Comparison of ENCODE assay signal across 23 cellular contexts in the genomic region with DNA sequence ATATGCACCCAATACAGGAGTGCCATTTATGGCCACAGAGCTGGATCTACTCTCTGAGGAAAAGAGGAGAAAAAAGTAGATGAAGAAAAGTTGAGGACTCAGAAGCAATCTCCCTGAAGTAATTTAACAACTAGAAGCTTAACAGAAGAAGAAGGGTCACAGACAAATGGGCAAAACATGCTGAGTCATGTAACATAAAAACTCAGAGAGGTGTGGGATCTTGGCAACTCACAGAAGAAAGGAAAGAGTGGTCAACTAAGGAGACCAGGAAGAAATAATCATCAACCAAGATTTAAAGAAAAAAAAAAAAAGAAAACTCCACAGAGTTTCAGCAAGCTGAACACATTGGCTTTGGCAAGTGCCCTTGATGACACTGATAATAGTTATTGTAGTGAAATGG. TPM values are rescaled to one million over a fixed set of nuclear protein-coding genes. Genes with fewer than 3 reads are reported as not detected.
DNase-seq lines count a peak whose midpoint lies in the region; ATAC-seq, FAIRE-seq and TF ChIP-seq lines count a peak whose summit lies in the region.
"Had no signal": no experiment of that assay in that cellular context is flagged by ENCODE, and none has a peak within 500 bp of the region (broad histone marks: within the 10 kb centered on the region; RNA-seq: fewer than 3 reads in every experiment).

No MANE protein-coding gene starts in this region.

- no peaks in the 10 kb centered on the region for H4K20me1 ChIP-seq in K562 (replicated peaks; ENCODE audit: control insufficient read depth, insufficient read depth, low read length)

- H3K4me3 ChIP-seq in K562 (no peak overlapping the region), uterus (no peak overlapping the region)
- H3K4me3 ChIP-seq: adrenal gland, heart left ventricle, mucosa of descending colon, psoas muscle had no signal

- no peaks in the 10 kb centered on the region for H3K36me3 ChIP-seq in K562 (ENCODE audit: control insufficient read depth, insufficient read depth, low read length)
- H3K36me3 ChIP-seq in uterus: no peaks in the 10 kb centered on the region
- H3K36me3 ChIP-seq: adrenal gland, heart left ventricle had no signal

- TF ChIP-seq POLR2A in K562 (conservative IDR thresholded peaks at IDR 0.05): no peak
- no peak for TF ChIP-seq POLR2A in uterus (IDR thresholded peaks at IDR 0.05)

- BruUV-seq in K562 (replicated peaks; lab: Mats Ljungman, UMichigan): no TSS peak

- H2AFZ ChIP-seq in K562 (ENCODE audit: low read depth, low read length): no peak overlapping the region

- FAIRE-seq in K562 (lab: Jason Lieb, UNC): no peak
- FAIRE-seq: endometrium had no signal

- DNase-seq in Caki2 (ENCODE audit: low read depth): peak; percentile 80
- peak; percentile 13 for DNase-seq in NCI-H69 (lab: John Stamatoyannopoulos, UW)
- DNase-seq in K562 (ENCODE audit: extremely low read depth in 1 of 4, low spot score in 3 of 4): no peak
- peak; percentile 47 for DNase-seq in kidney glomerular epithelial cell (lab: John Stamatoyannopoulos, UW)
- no peak for DNase-seq in NCI-H1930 (lab: John Stamatoyannopoulos, UW)
- no peak for DNase-seq in GDM1 (lab: John Stamatoyannopoulos, UW)
- no peak for DNase-seq in uterus
- DNase-seq: activated CD4-positive, alpha-beta T cell treated with anti-CD3 and anti-CD28 coated beads, Interleukin-2, amount 50 U/mL, for 48 hours; adrenal gland; caudate nucleus; CD4-positive, alpha-beta memory T cell; GF-D8; heart left ventricle; left ventricle myocardium superior; mucosa of descending colon; NCI-H1417 treated with DMSO at 0.1 percent for 48 hours; NCI-H510A; NK-92 treated with Interleukin-12 subunit alpha and Interleukin-12 subunit beta, amount 100 ng/mL, for 24 hours; psoas muscle; RPMI8226; SK-N-SH had no signal

- POLR2A ChIA-PET in K562 (lab: Yijun Ruan, JAX): interaction anchor here (1.6 kb wide), 1 partner anchor 14 kb away, joined by 4 read pairs; no protein-coding TSS in a partner anchor

- no peaks in the 10 kb centered on the region for H3K9me1 ChIP-seq in K562 (ENCODE audit: control insufficient read depth, insufficient read depth, low read length)

- no peak overlapping the region for H3K4me2 ChIP-seq in K562 (ENCODE audit: insufficient read depth, low read length)
- H3K4me2 ChIP-seq: SK-N-SH had no signal

- intact Hi-C loops in K562 (cut with micrococcal nuclease) (no loop called here), uterus (cut with DNase I; ENCODE audit: low total_unique reads) (no loop called here)

- peaks cover 9 to 12% of the 10 kb centered on the region in 2 experiments for H3K27me3 ChIP-seq in K562 (ENCODE audit: control insufficient read depth in 2 of 2, insufficient read depth in 2 of 2, low read length in 2 of 2)
- no peaks in the 10 kb centered on the region for H3K27me3 ChIP-seq in uterus
- H3K27me3 ChIP-seq: adrenal gland, heart left ventricle had no signal

- no peaks in the 10 kb centered on the region for H3K4me1 ChIP-seq in K562 (replicated peaks in 1 of 2; ENCODE audit: control insufficient read depth in 2 of 2, insufficient read depth in 2 of 2, low read length in 2 of 2)
- no peaks in the 10 kb centered on the region for H3K4me1 ChIP-seq in uterus
- H3K4me1 ChIP-seq: adrenal gland, heart left ventricle, psoas muscle had no signal

- no peak for ATAC-seq in K562
- no peak for ATAC-seq in HG03469 (IDR thresholded peaks at IDR 0.05; ENCODE audit: unreplicated experiment)
- ATAC-seq: heart left ventricle, left ventricle myocardium superior, mucosa of descending colon, psoas muscle had no signal

- in situ Hi-C loops in Caki2 (cut with HindIII; ENCODE audit: low pct_unique_long_range_greater_than_20kb, low sequenced_read_pairs): no loop called here
- in situ Hi-C loops in K562 (cut with MboI): no loop called here

- no peak overlapping the region for H3K9ac ChIP-seq in K562 (ENCODE audit: insufficient read depth in 1 of 2, low read depth in 2 of 2, low read length in 2 of 2)
- H3K9ac ChIP-seq: SK-N-SH had no signal

- TF ChIP-seq CTCF in K562 (IDR thresholded peaks at IDR 0.05 in 2 of 3, conservative IDR thresholded peaks at IDR 0.05 in 1 of 3; ENCODE audit: insufficient read depth in 2 of 3, low read depth in 1 of 3, low read length in 3 of 3) (no peak), uterus (IDR thresholded peaks at IDR 0.05) (no peak)

- no peak for TF ChIP-seq EP300 in K562 (IDR thresholded peaks at IDR 0.05; ENCODE audit: low read length)

- CTCF ChIA-PET in K562 (lab: Yijun Ruan, JAX; ENCODE audit: low intra/inter-chr PET ratio): no interaction called here

- no peak for TF ChIP-seq RAD21 in K562 (CRISPR knock-in tag; conservative IDR thresholded peaks at IDR 0.05 in 1 of 2, IDR thresholded peaks at IDR 0.05 in 1 of 2)

- no peak overlapping the region for H3K27ac ChIP-seq in K562 (ENCODE audit: extremely low read depth, low read depth, low read length)
- no peak overlapping the region for H3K27ac ChIP-seq in uterus
- H3K27ac ChIP-seq: adrenal gland, heart left ventricle, psoas muscle had no signal

- H3K79me2 ChIP-seq in K562 (ENCODE audit: control insufficient read depth, insufficient read depth, low read length): no peaks in the 10 kb centered on the region

- H3K9me3 ChIP-seq in K562 (replicated peaks; ENCODE audit: control insufficient read depth, insufficient read depth, low read depth, low read length): no peaks in the 10 kb centered on the region
- no peaks in the 10 kb centered on the region for H3K9me3 ChIP-seq in uterus
- H3K9me3 ChIP-seq: adrenal gland, heart left ventricle, mucosa of descending colon, psoas muscle, SK-N-SH had no signal

TF ChIP-seq in K562, 482 proteins besides CTCF, POLR2A, EP300 and RAD21 (continues in another document):
- TF ChIP-seq ZNF507 (tag; conservative IDR thresholded peaks at IDR 0.05): no peak
- no peak for TF ChIP-seq FOXP4 (CRISPR knock-in tag; IDR thresholded peaks at IDR 0.05; ENCODE audit: borderline replicate concordance)
- no peak for TF ChIP-seq ZNF354B (CRISPR knock-in tag; IDR thresholded peaks at IDR 0.05)
- TF ChIP-seq ZNF24 (IDR thresholded peaks at IDR 0.05): no peak
- TF ChIP-seq ZNF766 (CRISPR knock-in tag; conservative IDR thresholded peaks at IDR 0.05): no peak
- TF ChIP-seq NONO (IDR thresholded peaks at IDR 0.05; ENCODE audit: low read depth in 2 of 2, low read length in 1 of 2): no peak
- TF ChIP-seq ZNF316 (IDR thresholded peaks at IDR 0.05): peak; percentile 92
- TF ChIP-seq, protein P1, sequence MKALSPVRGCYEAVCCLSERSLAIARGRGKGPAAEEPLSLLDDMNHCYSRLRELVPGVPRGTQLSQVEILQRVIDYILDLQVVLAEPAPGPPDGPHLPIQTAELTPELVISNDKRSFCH (CRISPR knock-in tag; IDR thresholded peaks at IDR 0.05): no peak
- TF ChIP-seq, protein P1 (tag; IDR thresholded peaks at IDR 0.05): no peak
- no peak for TF ChIP-seq ZFX (CRISPR knock-in tag; IDR thresholded peaks at IDR 0.05)
- no peak for TF ChIP-seq CHD1 (IDR thresholded peaks at IDR 0.05; ENCODE audit: low read length)
- peak; percentile 50 for TF ChIP-seq NFE2 (IDR thresholded peaks at IDR 0.05; ENCODE audit: low read depth)
- no peak for TF ChIP-seq DNMT1 (IDR thresholded peaks at IDR 0.05)
- no peak for TF ChIP-seq ETS2 (tag; IDR thresholded peaks at IDR 0.05; ENCODE audit: borderline replicate concordance, poor library complexity, severe bottlenecking)
- TF ChIP-seq MAFG (tag; conservative IDR thresholded peaks at IDR 0.05): peak; percentile 90
- TF ChIP-seq PHF21A (IDR thresholded peaks at IDR 0.05; ENCODE audit: borderline replicate concordance, low read depth): no peak
- no peak for TF ChIP-seq TEAD1 (CRISPR knock-in tag; IDR thresholded peaks at IDR 0.05)

RNA-seq across cellular contexts. Expression of gene BET1, which starts 51.8 kb away (rescaled TPM):
- 46.6 and 50.7 TPM in 2 replicates for total RNA-seq in Caki2 (2014; rRNA removed; shearing (Covaris generic); ENCODE audit: low replicate concordance)
- total RNA-seq in K562 (2011; cell fraction: chromatin; rRNA removed; ENCODE audit: low replicate concordance): 9.4 and 19.3 TPM in 2 replicates
- 6.7 and 6.8 TPM in 2 replicates for total RNA-seq in K562 (2011; cell fraction: nucleolus; rRNA removed)
- 15.0 and 28.5 TPM in 2 replicates for total RNA-seq in K562 (2011; cell fraction: nucleoplasm; rRNA removed)
- total RNA-seq in K562 (2014; rRNA removed) (15.8 and 25.3 TPM in 2 replicates), K562 (2014; rRNA removed; fragmentation: Illumina TruSeq; extraction: Trizol) (36.5 and 40.5 TPM in 2 replicates), K562 (2015; rRNA removed; fragmentation: Illumina TruSeq; extraction: Trizol) (27.3 and 29.8 TPM in 2 replicates), K562 (2021) (30.6 and 31.6 TPM in 2 replicates), uterus (10 to 100 TPM; 10.3 to 74.5 (median 18.6) TPM)
- polyA plus RNA-seq in K562 (2011; rRNA removed) (48.1 and 64.6 TPM in 2 replicates), K562 (2014; fragmentation: Illumina TruSeq; extraction: Trizol) (38.2 and 45.6 TPM in 2 replicates), K562 (2014; fragmentation: Nextera tagmentation; extraction: Ambion mirVana) (100 to 1,000 TPM; 171 to 190 TPM), K562 (2014; rRNA removed) (37.8 and 38.5 TPM in 2 replicates)
- polyA plus RNA-seq in K562 (2011; cell fraction: cytosol; rRNA removed): 11.8 and 28.3 TPM in 2 replicates
- 16.9 and 23.9 TPM in 2 replicates for polyA plus RNA-seq in K562 (2011; cell fraction: nucleus; rRNA removed)
- 27.6 and 42.4 TPM in 2 replicates for polyA plus RNA-seq in K562 (2012)
- polyA minus RNA-seq in K562 (2011; rRNA and poly(A)+ RNA removed): 14.0 and 17.3 TPM in 2 replicates
- polyA minus RNA-seq in K562 (2011; cell fraction: cytosol; rRNA and poly(A)+ RNA removed): 7.0 and 9.6 TPM in 2 replicates
- polyA minus RNA-seq in K562 (2011; cell fraction: nucleus; rRNA and poly(A)+ RNA removed): 11.2 and 22.5 TPM in 2 replicates

Comparison
In these comparisons a context has a peak if more than half of its experiments do, and no peak if none do; other contexts are left out.
1. DNase-seq: peak in Caki2 (single experiment), NCI-H69 (single experiment) and kidney glomerular epithelial cell (single experiment); none in K562 (0 of 4), NCI-H1930 (0 of 2), GDM1 (single experiment) and uterus (0 of 2).